8 cellular contexts compared by ENCODE assay signal in genomic region chr19:48618916-48619691, GRCh38.
A peak's percentile ranks its signal among the peaks of the same experiment; 100 is the strongest.
DNase-seq lines count a peak whose midpoint lies in the region; ATAC-seq and TF ChIP-seq lines count a peak whose summit lies in the region.

RPL18 (minus strand) TSS chr19:48619178; CDS start chr19:48619143, 35 bp downstream.
SPHK2 (plus strand) TSS chr19:48619506; CDS start chr19:48620515, 1,009 bp downstream.

- ATAC-seq in GM19035 (IDR thresholded peaks at IDR 0.05; ENCODE audit: unreplicated experiment), result peak; percentile 88
- peak; percentile 84 for ATAC-seq in HG03354 (IDR thresholded peaks at IDR 0.05; ENCODE audit: poor library complexity, severe bottlenecking, unreplicated experiment)
- peak; percentile 86 to 87 for ATAC-seq in activated CD4-positive, CD25-positive, alpha-beta regulatory T cell treated with anti-CD3 and anti-CD28 coated beads, Interleukin-2, amount 50 U/mL, for 24 hours

- DNase-seq in AG09319 (ENCODE audit: extremely low read depth, low read depth) (peak; percentile 99), NCI-H446 treated with DMSO at 0.1 percent for 48 hours (lab: John Stamatoyannopoulos, UW) (peak; percentile 100), cerebellar cortex (ENCODE audit: low spot score) (peak; percentile 100), islet precursor cell (peak; percentile 100)
- peak; percentile 89 to 94 (median 92) for DNase-seq in stimulated activated CD4-positive, alpha-beta T cell treated with anti-CD3 and anti-CD28 coated beads, Interleukin-12 subunit alpha, Interleukin-12 subunit beta, amount 100 ng/mL, for 48 hours (ENCODE audit: low read depth in 2 of 3, low spot score in 1 of 3)

- no peak for TF ChIP-seq CTCF in AG09319 (IDR thresholded peaks at IDR 0.05; ENCODE audit: low read depth, low read length)

Comparison
In these comparisons a context has a peak if more than half of its experiments do, and no peak if none do; other contexts are left out.
1. Peak in every context shown above with its lines: DNase-seq and ATAC-seq.